10 cellular contexts compared by ENCODE assay signal in the genomic region with DNA sequence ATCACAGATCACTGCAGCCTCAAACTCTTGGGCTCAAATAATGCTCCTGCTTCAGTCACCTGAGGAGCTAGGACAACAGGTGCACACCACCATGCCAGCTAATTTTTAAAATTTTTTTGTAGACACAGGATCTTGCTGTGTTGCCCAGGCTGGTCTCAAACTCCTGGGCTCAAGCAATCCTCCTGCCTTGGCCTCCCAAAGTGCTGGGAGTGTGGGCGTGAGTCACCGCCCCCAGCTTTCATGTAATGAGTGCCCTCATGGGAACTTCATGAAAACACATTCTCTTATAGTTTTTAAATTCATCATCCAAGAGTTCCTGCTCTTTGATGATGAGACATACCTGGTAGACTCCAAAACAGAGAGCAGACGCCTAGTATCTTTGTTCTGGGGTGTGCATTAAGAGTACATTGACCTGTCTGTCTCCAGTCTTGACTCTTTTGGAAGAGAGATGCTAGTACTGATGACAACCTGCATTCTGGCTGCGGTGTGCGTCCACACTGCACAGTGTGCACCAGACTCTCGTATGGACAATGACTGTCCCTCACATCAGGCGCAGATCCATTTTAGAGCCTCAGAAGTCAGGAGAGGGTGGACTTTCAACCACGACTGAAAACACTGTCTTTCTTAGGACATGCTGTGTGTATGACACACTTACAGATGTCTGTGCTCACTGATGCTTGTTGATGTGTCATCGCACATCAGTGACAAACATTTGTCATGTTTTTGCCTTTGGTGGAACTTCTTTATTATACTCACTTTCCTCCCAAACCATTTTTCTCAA. TPM values are rescaled to one million over a fixed set of nuclear protein-coding genes. Genes with fewer than 3 reads are reported as not detected.
DNase-seq lines count a peak whose midpoint lies in the region; ATAC-seq and TF ChIP-seq lines count a peak whose summit lies in the region.
"Had no signal": no experiment of that assay in that cellular context is flagged by ENCODE, and none has a peak within 500 bp of the region (broad histone marks: within the 10 kb centered on the region; RNA-seq: fewer than 3 reads in every experiment).

No MANE protein-coding gene starts in this region.

- peaks cover 29% of the 10 kb centered on the region for H3K4me1 ChIP-seq in left ventricle myocardium inferior
- H3K4me1 ChIP-seq in left lung = peaks cover 0 to 88% of the 10 kb centered on the region in 2 donors
- H3K4me1 ChIP-seq in upper lobe of right lung = peaks cover 7% of the 10 kb centered on the region

- H3K9me3 Mint-ChIP-seq in activated CD4-positive, alpha-beta memory T cell treated with anti-CD3 and anti-CD28 coated beads, Interleukin-2, amount 10 ng/mL, durations not matched to agents 7 days and 5 days = no peaks in the 10 kb centered on the region

- POLR2A ChIA-PET in activated CD4-positive, alpha-beta memory T cell treated with anti-CD3 and anti-CD28 coated beads, Interleukin-2, amount 10 ng/mL, durations not matched to agents 7 days and 5 days (lab: Charles Lee) = interaction anchor here (1.0 to 9.7 kb wide), 8 partner anchors 9 to 226 kb away, joined by 3 to 131 read pairs (median 6); a partner anchor contains a TSS

- H3K4me3 ChIP-seq in left ventricle myocardium inferior (peak overlapping the region; percentile 78), left lung (peak overlapping the region; percentile 3 to 67), upper lobe of right lung (peak overlapping the region; percentile 70)

- H3K27ac Mint-ChIP-seq in activated CD4-positive, alpha-beta memory T cell treated with anti-CD3 and anti-CD28 coated beads, Interleukin-2, amount 10 ng/mL, durations not matched to agents 7 days and 5 days = peak overlapping the region; percentile 84

- intact Hi-C loops in left ventricle myocardium inferior (cut with micrococcal nuclease) (no loop called here), left ventricle myocardium superior (cut with micrococcal nuclease) (no loop called here), left lung (cut with DNase I) (no loop called here), upper lobe of right lung (cut with DNase I) (no loop called here)

- peak overlapping the region; percentile 73 for H3K4me3 Mint-ChIP-seq in activated CD4-positive, alpha-beta memory T cell treated with anti-CD3 and anti-CD28 coated beads, Interleukin-2, amount 10 ng/mL, durations not matched to agents 7 days and 5 days

- TF ChIP-seq CTCF in left ventricle myocardium inferior (IDR thresholded peaks at IDR 0.05; ENCODE audit: borderline replicate concordance) (no peak), left lung (IDR thresholded peaks at IDR 0.05) (no peak), upper lobe of right lung (IDR thresholded peaks at IDR 0.05) (no peak)

- no peak overlapping the region for H3K27ac ChIP-seq in left ventricle myocardium inferior (replicated peaks)
- peak overlapping the region in 1 of 2 donors; percentile 92 for H3K27ac ChIP-seq in left lung
- H3K27ac ChIP-seq in upper lobe of right lung = peak overlapping the region; percentile 87
- H3K27ac ChIP-seq: KMS-11 had no signal

- no peaks in the 10 kb centered on the region for H3K27me3 Mint-ChIP-seq in activated CD4-positive, alpha-beta memory T cell treated with anti-CD3 and anti-CD28 coated beads, Interleukin-2, amount 10 ng/mL, durations not matched to agents 7 days and 5 days

- H3K36me3 ChIP-seq in left ventricle myocardium inferior (no peaks in the 10 kb centered on the region), left lung (peaks cover 0 to 6% of the 10 kb centered on the region in 2 donors), upper lobe of right lung (no peaks in the 10 kb centered on the region)

- DNase-seq in left ventricle myocardium inferior (no peak), left ventricle myocardium superior (no peak), left lung (peak in 1 of 2 donors; percentile 6), upper lobe of right lung (peak; percentile 55)
- peak; percentile 39 for DNase-seq in activated CD4-positive, alpha-beta memory T cell treated with anti-CD3 and anti-CD28 coated beads, Interleukin-2, amount 10 ng/mL, durations not matched to agents 7 days and 5 days
- no peak for DNase-seq in NK-92 treated with Interleukin-12 subunit alpha and Interleukin-12 subunit beta, amount 100 ng/mL, for 24 hours (lab: John Stamatoyannopoulos, UW)
- DNase-seq: midbrain had no signal

- H3K27me3 ChIP-seq in left ventricle myocardium inferior (ENCODE audit: low read depth) (peaks cover 17% of the 10 kb centered on the region), left lung (peaks cover 3 to 14% of the 10 kb centered on the region in 2 donors), upper lobe of right lung (no peaks in the 10 kb centered on the region)

- CTCF ChIA-PET in activated CD4-positive, alpha-beta memory T cell treated with anti-CD3 and anti-CD28 coated beads, Interleukin-2, amount 10 ng/mL, durations not matched to agents 7 days and 5 days (lab: Charles Lee) = interaction anchor here (0.9 to 8.4 kb wide), 5 partner anchors 10 to 73 kb away, joined by 3 to 78 read pairs (median 5); a partner anchor contains a TSS

- ATAC-seq in left ventricle myocardium superior = no peak
- ATAC-seq in left lung = no peak
- no peak for ATAC-seq in upper lobe of right lung
- ATAC-seq in HG02938 (IDR thresholded peaks at IDR 0.05; ENCODE audit: unreplicated experiment) = no peak
- ATAC-seq in GM21423 (IDR thresholded peaks at IDR 0.05; ENCODE audit: unreplicated experiment) = no peak

- H3K9me3 ChIP-seq in left ventricle myocardium inferior (replicated peaks) = no peaks in the 10 kb centered on the region
- H3K9me3 ChIP-seq in left lung = no peaks in the 10 kb centered on the region
- H3K9me3 ChIP-seq in upper lobe of right lung = no peaks in the 10 kb centered on the region

- H3K4me1 Mint-ChIP-seq in activated CD4-positive, alpha-beta memory T cell treated with anti-CD3 and anti-CD28 coated beads, Interleukin-2, amount 10 ng/mL, durations not matched to agents 7 days and 5 days = peaks cover 72% of the 10 kb centered on the region

- peaks cover 60% of the 10 kb centered on the region for H3K36me3 Mint-ChIP-seq in activated CD4-positive, alpha-beta memory T cell treated with anti-CD3 and anti-CD28 coated beads, Interleukin-2, amount 10 ng/mL, durations not matched to agents 7 days and 5 days (ENCODE audit: low read depth)

RNA-seq across cellular contexts. Expression of a gene that starts 2.0 kb away (rescaled TPM):
- total RNA-seq in left ventricle myocardium inferior = 2.4 TPM
- 2.3 TPM for total RNA-seq in left ventricle myocardium superior
- 10 to 100 TPM; 50.1 to 52.8 TPM for total RNA-seq in activated CD4-positive, alpha-beta memory T cell treated with anti-CD3 and anti-CD28 coated beads, Interleukin-2, amount 10 ng/mL, durations not matched to agents 7 days and 5 days
- 10 to 100 TPM; 12.3 to 21.8 TPM for total RNA-seq in left lung
- 19.5 TPM for total RNA-seq in upper lobe of right lung

Comparison
In these comparisons a context has a peak if more than half of its experiments do, and no peak if none do; other contexts are left out.
1. DNase-seq: peak in activated CD4-positive, alpha-beta memory T cell treated with anti-CD3 and anti-CD28 coated beads, Interleukin-2, amount 10 ng/mL, durations not matched to agents 7 days and 5 days (single experiment) and upper lobe of right lung (single experiment); none in left ventricle myocardium inferior (single experiment), left ventricle myocardium superior (single experiment) and NK-92 treated with Interleukin-12 subunit alpha and Interleukin-12 subunit beta, amount 100 ng/mL, for 24 hours (single experiment).
2. Peak in every context shown above with its lines, with median percentiles within 50 percentile points of each other: H3K4me3 ChIP-seq.